ENCODE assay signal across 2 cellular contexts in the genomic region with DNA sequence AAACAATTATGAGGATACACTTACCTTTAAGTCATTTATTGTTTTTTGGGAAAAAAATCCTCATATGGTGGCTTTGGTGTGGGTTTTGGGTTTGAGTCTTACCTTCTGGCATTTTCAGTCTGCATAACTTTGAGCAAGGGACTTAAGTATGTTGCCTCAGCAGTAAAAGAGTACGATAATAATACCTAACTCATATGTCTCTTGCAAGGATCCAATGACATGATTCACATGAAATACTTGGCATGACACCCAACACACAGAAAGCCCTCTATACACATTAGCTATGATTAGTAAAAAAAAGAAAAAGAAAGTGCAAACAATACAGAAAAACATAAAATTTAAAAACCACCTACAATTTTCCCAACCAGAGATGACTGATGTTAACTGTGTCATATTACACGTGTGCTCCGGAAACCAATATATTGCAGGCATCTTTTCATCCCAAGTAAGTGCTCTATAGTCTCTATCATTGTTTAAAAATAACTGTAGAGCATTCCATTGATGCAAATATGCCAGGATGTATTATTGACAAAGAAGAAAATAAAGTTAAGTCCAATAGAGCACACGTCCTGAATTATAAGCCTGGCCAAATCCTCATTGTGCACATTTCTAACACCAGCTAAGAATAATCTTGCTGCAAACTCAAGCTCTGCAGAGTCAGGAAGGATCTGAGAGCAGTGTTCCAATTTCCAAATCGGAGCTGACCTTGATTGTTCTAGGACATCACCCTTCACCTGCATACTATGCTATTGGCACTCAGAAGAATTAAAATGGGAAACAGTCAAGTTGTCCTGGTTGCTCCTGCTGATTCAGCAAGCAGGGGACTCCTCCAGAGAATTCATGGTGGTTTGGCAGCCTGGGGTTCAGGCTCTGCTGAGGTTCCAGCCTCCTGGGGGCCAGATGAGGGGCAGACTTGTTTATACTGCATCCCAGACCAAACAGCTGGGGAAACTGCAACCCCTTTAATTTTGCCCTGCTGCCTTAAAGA.
TF ChIP-seq lines count a peak whose summit lies in the region.

No MANE protein-coding gene starts in this region.

TF ChIP-seq in SK-N-SH treated with all-trans-retinoic acid at 6 μM for 48 hours, 23 proteins besides CTCF, POLR2A, EP300 and RAD21:
- no peak for TF ChIP-seq ZFP3 (CRISPR knock-in tag; IDR thresholded peaks at IDR 0.05)
- TF ChIP-seq CSDC2 (CRISPR knock-in tag; IDR thresholded peaks at IDR 0.05): no peak
- no peak for TF ChIP-seq OSR1 (CRISPR knock-in tag; IDR thresholded peaks at IDR 0.05)
- no peak for TF ChIP-seq ZNF70 (CRISPR knock-in tag; IDR thresholded peaks at IDR 0.05)
- TF ChIP-seq ZFP30 (CRISPR knock-in tag; IDR thresholded peaks at IDR 0.05): no peak
- TF ChIP-seq TCF4 (CRISPR knock-in tag; IDR thresholded peaks at IDR 0.05; ENCODE audit: borderline replicate concordance): no peak
- TF ChIP-seq BACH2 (CRISPR knock-in tag; IDR thresholded peaks at IDR 0.05; ENCODE audit: borderline replicate concordance): no peak
- no peak for TF ChIP-seq ZNF565 (CRISPR knock-in tag; conservative IDR thresholded peaks at IDR 0.05; ENCODE audit: low read depth)
- no peak for TF ChIP-seq ESRRG (CRISPR knock-in tag; IDR thresholded peaks at IDR 0.05)
- TF ChIP-seq, protein P1, sequence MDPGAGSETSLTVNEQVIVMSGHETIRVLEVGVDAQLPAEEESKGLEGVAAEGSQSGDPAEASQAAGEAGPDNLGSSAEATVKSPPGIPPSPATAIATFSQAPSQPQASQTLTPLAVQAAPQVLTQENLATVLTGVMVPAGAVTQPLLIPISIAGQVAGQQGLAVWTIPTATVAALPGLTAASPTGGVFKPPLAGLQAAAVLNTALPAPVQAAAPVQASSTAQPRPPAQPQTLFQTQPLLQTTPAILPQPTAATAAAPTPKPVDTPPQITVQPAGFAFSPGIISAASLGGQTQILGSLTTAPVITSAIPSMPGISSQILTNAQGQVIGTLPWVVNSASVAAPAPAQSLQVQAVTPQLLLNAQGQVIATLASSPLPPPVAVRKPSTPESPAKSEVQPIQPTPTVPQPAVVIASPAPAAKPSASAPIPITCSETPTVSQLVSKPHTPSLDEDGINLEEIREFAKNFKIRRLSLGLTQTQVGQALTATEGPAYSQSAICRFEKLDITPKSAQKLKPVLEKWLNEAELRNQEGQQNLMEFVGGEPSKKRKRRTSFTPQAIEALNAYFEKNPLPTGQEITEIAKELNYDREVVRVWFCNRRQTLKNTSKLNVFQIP (CRISPR knock-in tag; IDR thresholded peaks at IDR 0.05; ENCODE audit: borderline replicate concordance, low read depth): no peak
- no peak for TF ChIP-seq RARB (CRISPR knock-in tag; IDR thresholded peaks at IDR 0.05)
- no peak for TF ChIP-seq ARNTL (CRISPR knock-in tag; IDR thresholded peaks at IDR 0.05; ENCODE audit: borderline replicate concordance, low read depth)
- TF ChIP-seq, protein P2, sequence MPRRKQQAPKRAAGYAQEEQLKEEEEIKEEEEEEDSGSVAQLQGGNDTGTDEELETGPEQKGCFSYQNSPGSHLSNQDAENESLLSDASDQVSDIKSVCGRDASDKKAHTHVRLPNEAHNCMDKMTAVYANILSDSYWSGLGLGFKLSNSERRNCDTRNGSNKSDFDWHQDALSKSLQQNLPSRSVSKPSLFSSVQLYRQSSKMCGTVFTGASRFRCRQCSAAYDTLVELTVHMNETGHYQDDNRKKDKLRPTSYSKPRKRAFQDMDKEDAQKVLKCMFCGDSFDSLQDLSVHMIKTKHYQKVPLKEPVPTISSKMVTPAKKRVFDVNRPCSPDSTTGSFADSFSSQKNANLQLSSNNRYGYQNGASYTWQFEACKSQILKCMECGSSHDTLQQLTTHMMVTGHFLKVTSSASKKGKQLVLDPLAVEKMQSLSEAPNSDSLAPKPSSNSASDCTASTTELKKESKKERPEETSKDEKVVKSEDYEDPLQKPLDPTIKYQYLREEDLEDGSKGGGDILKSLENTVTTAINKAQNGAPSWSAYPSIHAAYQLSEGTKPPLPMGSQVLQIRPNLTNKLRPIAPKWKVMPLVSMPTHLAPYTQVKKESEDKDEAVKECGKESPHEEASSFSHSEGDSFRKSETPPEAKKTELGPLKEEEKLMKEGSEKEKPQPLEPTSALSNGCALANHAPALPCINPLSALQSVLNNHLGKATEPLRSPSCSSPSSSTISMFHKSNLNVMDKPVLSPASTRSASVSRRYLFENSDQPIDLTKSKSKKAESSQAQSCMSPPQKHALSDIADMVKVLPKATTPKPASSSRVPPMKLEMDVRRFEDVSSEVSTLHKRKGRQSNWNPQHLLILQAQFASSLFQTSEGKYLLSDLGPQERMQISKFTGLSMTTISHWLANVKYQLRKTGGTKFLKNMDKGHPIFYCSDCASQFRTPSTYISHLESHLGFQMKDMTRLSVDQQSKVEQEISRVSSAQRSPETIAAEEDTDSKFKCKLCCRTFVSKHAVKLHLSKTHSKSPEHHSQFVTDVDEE (CRISPR knock-in tag; IDR thresholded peaks at IDR 0.05): no peak
- no peak for TF ChIP-seq PPARA (CRISPR knock-in tag; IDR thresholded peaks at IDR 0.05; ENCODE audit: borderline replicate concordance)

TF ChIP-seq in SK-N-SH, 30 proteins besides CTCF, POLR2A, EP300 and RAD21:
- TF ChIP-seq JUND (IDR thresholded peaks at IDR 0.05) (no peak), RCOR1 (IDR thresholded peaks at IDR 0.05; ENCODE audit: low read length) (no peak), RXRA (IDR thresholded peaks at IDR 0.05; ENCODE audit: borderline replicate concordance, low read depth) (no peak), POLR2AphosphoS5 (IDR thresholded peaks at IDR 0.05; ENCODE audit: low read depth, low read length) (no peak), TAF1 (IDR thresholded peaks at IDR 0.05; ENCODE audit: borderline replicate concordance, low read depth, low read length) (no peak), SIN3A (IDR thresholded peaks at IDR 0.05; ENCODE audit: borderline replicate concordance, low read depth, low read length) (no peak), GATA2 (CRISPR knock-in tag; IDR thresholded peaks at IDR 0.05) (no peak), EZH2phosphoT487 (IDR thresholded peaks at IDR 0.05; ENCODE audit: borderline replicate concordance, low read depth) (no peak), TCF12 (IDR thresholded peaks at IDR 0.05) (no peak), NRF1 (IDR thresholded peaks at IDR 0.05; ENCODE audit: low read depth, low read length) (no peak), TEAD4 (IDR thresholded peaks at IDR 0.05; ENCODE audit: borderline replicate concordance, insufficient read depth) (no peak), CHD2 (IDR thresholded peaks at IDR 0.05; ENCODE audit: low read length, partially characterized antibody) (no peak)
- TF ChIP-seq, protein P3, sequence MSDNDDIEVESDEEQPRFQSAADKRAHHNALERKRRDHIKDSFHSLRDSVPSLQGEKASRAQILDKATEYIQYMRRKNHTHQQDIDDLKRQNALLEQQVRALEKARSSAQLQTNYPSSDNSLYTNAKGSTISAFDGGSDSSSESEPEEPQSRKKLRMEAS (IDR thresholded peaks at IDR 0.05; ENCODE audit: low read depth): no peak
- TF ChIP-seq, protein P4, sequence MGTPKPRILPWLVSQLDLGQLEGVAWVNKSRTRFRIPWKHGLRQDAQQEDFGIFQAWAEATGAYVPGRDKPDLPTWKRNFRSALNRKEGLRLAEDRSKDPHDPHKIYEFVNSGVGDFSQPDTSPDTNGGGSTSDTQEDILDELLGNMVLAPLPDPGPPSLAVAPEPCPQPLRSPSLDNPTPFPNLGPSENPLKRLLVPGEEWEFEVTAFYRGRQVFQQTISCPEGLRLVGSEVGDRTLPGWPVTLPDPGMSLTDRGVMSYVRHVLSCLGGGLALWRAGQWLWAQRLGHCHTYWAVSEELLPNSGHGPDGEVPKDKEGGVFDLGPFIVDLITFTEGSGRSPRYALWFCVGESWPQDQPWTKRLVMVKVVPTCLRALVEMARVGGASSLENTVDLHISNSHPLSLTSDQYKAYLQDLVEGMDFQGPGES (IDR thresholded peaks at IDR 0.05; ENCODE audit: low read depth, low read length): no peak
- TF ChIP-seq, protein P5, sequence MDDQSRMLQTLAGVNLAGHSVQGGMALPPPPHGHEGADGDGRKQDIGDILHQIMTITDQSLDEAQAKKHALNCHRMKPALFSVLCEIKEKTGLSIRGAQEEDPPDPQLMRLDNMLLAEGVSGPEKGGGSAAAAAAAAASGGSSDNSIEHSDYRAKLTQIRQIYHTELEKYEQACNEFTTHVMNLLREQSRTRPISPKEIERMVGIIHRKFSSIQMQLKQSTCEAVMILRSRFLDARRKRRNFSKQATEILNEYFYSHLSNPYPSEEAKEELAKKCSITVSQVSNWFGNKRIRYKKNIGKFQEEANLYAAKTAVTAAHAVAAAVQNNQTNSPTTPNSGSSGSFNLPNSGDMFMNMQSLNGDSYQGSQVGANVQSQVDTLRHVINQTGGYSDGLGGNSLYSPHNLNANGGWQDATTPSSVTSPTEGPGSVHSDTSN (IDR thresholded peaks at IDR 0.05): no peak
- TF ChIP-seq, protein P6, sequence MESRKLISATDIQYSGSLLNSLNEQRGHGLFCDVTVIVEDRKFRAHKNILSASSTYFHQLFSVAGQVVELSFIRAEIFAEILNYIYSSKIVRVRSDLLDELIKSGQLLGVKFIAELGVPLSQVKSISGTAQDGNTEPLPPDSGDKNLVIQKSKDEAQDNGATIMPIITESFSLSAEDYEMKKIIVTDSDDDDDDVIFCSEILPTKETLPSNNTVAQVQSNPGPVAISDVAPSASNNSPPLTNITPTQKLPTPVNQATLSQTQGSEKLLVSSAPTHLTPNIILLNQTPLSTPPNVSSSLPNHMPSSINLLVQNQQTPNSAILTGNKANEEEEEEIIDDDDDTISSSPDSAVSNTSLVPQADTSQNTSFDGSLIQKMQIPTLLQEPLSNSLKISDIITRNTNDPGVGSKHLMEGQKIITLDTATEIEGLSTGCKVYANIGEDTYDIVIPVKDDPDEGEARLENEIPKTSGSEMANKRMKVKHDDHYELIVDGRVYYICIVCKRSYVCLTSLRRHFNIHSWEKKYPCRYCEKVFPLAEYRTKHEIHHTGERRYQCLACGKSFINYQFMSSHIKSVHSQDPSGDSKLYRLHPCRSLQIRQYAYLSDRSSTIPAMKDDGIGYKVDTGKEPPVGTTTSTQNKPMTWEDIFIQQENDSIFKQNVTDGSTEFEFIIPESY (IDR thresholded peaks at IDR 0.05; ENCODE audit: borderline replicate concordance, low read depth): no peak
